In the genomic region with DNA sequence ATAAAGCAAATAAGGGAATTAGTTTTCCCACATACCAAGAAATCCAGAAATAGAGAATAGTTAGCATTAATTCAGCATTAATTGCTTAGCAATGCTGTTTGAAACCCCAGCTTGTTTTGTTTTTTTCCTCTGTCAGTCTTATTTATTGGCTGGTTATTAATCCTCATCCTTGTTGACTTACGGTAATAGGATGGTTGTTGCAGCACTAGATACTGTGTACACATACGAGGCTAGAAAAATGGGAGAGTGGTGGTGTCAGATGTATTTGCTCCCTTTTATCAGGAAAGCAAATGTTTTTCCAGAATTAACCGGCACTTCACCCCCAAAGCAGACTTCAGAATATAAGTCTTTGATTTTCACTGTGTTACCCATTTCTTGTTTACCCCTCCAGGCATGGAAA, we compare ENCODE assay signal across 26 cellular contexts.
A peak's percentile ranks its signal among the peaks of the same experiment; 100 is the strongest.
DNase-seq lines count a peak whose midpoint lies in the region; ATAC-seq, FAIRE-seq and TF ChIP-seq lines count a peak whose summit lies in the region.
"Had no signal": no experiment of that assay in that cellular context is flagged by ENCODE, and none has a peak within 500 bp of the region (broad histone marks: within the 10 kb centered on the region; RNA-seq: fewer than 3 reads in every experiment).

No MANE protein-coding gene starts in this region.

- H3K4me3 ChIP-seq in GM23248 (no peak overlapping the region), K562 (no peak overlapping the region), mammary epithelial cell (replicated peaks in 1 of 3; ENCODE audit: insufficient read depth in 1 of 3, low read depth in 2 of 3, low read length in 3 of 3) (no peak overlapping the region)
- H3K4me3 ChIP-seq: GM12878, heart right ventricle, left lung, neural progenitor cell, psoas muscle, skin epidermis, upper lobe of left lung had no signal

- intact Hi-C loops in K562 (cut with micrococcal nuclease) = no loop called here
- intact Hi-C loops in mammary epithelial cell (cut with micrococcal nuclease) = no loop called here

- TF ChIP-seq EP300 in K562 (IDR thresholded peaks at IDR 0.05; ENCODE audit: low read length) = no peak

- H3K36me3 ChIP-seq in GM23248 (ENCODE audit: low read depth) (peaks cover 15% of the 10 kb centered on the region), K562 (ENCODE audit: control insufficient read depth, insufficient read depth, low read length) (peaks cover 7% of the 10 kb centered on the region; the same call in 2 of the 3 replicates), mammary epithelial cell (ENCODE audit: insufficient read depth, low read length) (peaks cover 3% of the 10 kb centered on the region)
- H3K36me3 ChIP-seq: left lung, neural progenitor cell, upper lobe of left lung had no signal

- in situ Hi-C loops in GM23248 (cut with MboI) = no loop called here
- in situ Hi-C loops in K562 (cut with MboI) = no loop called here
- in situ Hi-C loops in mammary epithelial cell (cut with MboI; ENCODE audit: low sequenced_read_pairs in 2 of 2) = no loop called here

- dilution Hi-C loops in mammary epithelial cell (cut with HindIII; ENCODE audit: low sequenced_read_pairs) = no loop called here

- TF ChIP-seq RAD21 in K562 (CRISPR knock-in tag; conservative IDR thresholded peaks at IDR 0.05 in 1 of 2, IDR thresholded peaks at IDR 0.05 in 1 of 2) = no peak

- peak overlapping the region in 1 of 3 experiments; percentile 40 for H3K4me3 Mint-ChIP-seq in nephron
- H3K4me3 Mint-ChIP-seq: activated CD4-positive, alpha-beta memory T cell treated with anti-CD3 and anti-CD28 coated beads, Interleukin-2, amount 10 ng/mL, durations not matched to agents 7 days and 5 days; neural progenitor cell had no signal

- H3K9me2 ChIP-seq in GM23248 (ENCODE audit: insufficient read depth) = no peaks in the 10 kb centered on the region

- no peaks in the 10 kb centered on the region for H3K27me3 Mint-ChIP-seq in nephron (ENCODE audit: low read depth)
- H3K27me3 Mint-ChIP-seq: activated CD4-positive, alpha-beta memory T cell treated with anti-CD3 and anti-CD28 coated beads, Interleukin-2, amount 10 ng/mL, durations not matched to agents 7 days and 5 days had no signal

- H3K27ac ChIP-seq in GM23248 = no peak overlapping the region
- no peak overlapping the region for H3K27ac ChIP-seq in K562 (ENCODE audit: extremely low read depth, low read depth, low read length)
- H3K27ac ChIP-seq in mammary epithelial cell (ENCODE audit: insufficient read depth, low read depth, low read length) = no peak overlapping the region
- H3K27ac ChIP-seq: heart right ventricle, left lung, neural progenitor cell, psoas muscle, skin epidermis, upper lobe of left lung had no signal

- peaks cover 48% of the 10 kb centered on the region for H3F3A ChIP-seq in GM23248 (ENCODE audit: insufficient read depth)

- H3K27me3 ChIP-seq in GM23248 (replicated peaks; ENCODE audit: insufficient read depth) (no peaks in the 10 kb centered on the region), K562 (ENCODE audit: control insufficient read depth in 2 of 2, insufficient read depth in 2 of 2, low read length in 2 of 2) (no peaks in the 10 kb centered on the region), mammary epithelial cell (ENCODE audit: insufficient read depth, low read length) (no peaks in the 10 kb centered on the region)
- H3K27me3 ChIP-seq: heart right ventricle, left lung, neural progenitor cell, upper lobe of left lung had no signal

- H3K4me2 ChIP-seq in GM23248 (ENCODE audit: unreplicated experiment) (peak overlapping the region; percentile 45), K562 (ENCODE audit: insufficient read depth, low read length) (no peak overlapping the region), mammary epithelial cell (ENCODE audit: insufficient read depth, low read depth, low read length) (no peak overlapping the region)
- H3K4me2 ChIP-seq: neural progenitor cell had no signal

- no peak for FAIRE-seq in K562 (lab: Jason Lieb, UNC)
- FAIRE-seq: A204.1, GM12878, H54, HTR-8/SVneo had no signal

- ATAC-seq in K562 = no peak
- ATAC-seq: activated CD4-positive, CD25-positive, alpha-beta regulatory T cell treated with anti-CD3 and anti-CD28 coated beads, Interleukin-2, amount 50 U/mL, for 24 hours; GM12878; heart right ventricle; left lung had no signal

- peak in 2 of 3 experiments; percentile 38 to 62 for DNase-seq in NCI-H1417 (lab: John Stamatoyannopoulos, UW)
- DNase-seq in NCI-H1417 treated with DMSO at 0.1 percent for 48 hours (lab: John Stamatoyannopoulos, UW) = no peak
- DNase-seq in GM23248 = no peak
- DNase-seq in K562 (ENCODE audit: extremely low read depth in 1 of 4, low spot score in 3 of 4) = no peak
- DNase-seq in occipital lobe (lab: John Stamatoyannopoulos, UW) = no peak
- no peak for DNase-seq in mammary epithelial cell
- no peak for DNase-seq in UCSD-AML1 (lab: John Stamatoyannopoulos, UW; ENCODE audit: unreplicated experiment)
- DNase-seq: activated CD4-positive, alpha-beta memory T cell treated with anti-CD3 and anti-CD28 coated beads, Interleukin-2, amount 10 ng/mL, durations not matched to agents 7 days and 5 days; activated gamma-delta T cell; activated T-cell treated with anti-CD3 and anti-CD28 coated beads for 4 hours; COR-L47; heart right ventricle; left lung; NCI-H1694 treated with DMSO at 0.1 percent for 48 hours; NK-92 treated with Interleukin-12 subunit alpha and Interleukin-12 subunit beta, amount 100 ng/mL, for 24 hours; psoas muscle; SHP77; upper lobe of left lung had no signal

- TF ChIP-seq POLR2A in K562 (conservative IDR thresholded peaks at IDR 0.05) = no peak

- peaks cover 100% of the 10 kb centered on the region for H3K79me2 ChIP-seq in GM23248 (ENCODE audit: insufficient read depth)
- H3K79me2 ChIP-seq in K562 (ENCODE audit: control insufficient read depth, insufficient read depth, low read length) = peaks cover 89% of the 10 kb centered on the region
- H3K79me2 ChIP-seq in mammary epithelial cell (ENCODE audit: insufficient read depth, low read length) = peaks cover 87% of the 10 kb centered on the region

- no peak overlapping the region for H3K9ac ChIP-seq in GM23248
- no peak overlapping the region for H3K9ac ChIP-seq in K562 (ENCODE audit: insufficient read depth in 1 of 2, low read depth in 2 of 2, low read length in 2 of 2)
- H3K9ac ChIP-seq in mammary epithelial cell (ENCODE audit: insufficient read depth, low read length) = no peak overlapping the region
- H3K9ac ChIP-seq: neural progenitor cell had no signal

- H3K9me1 ChIP-seq in K562 (ENCODE audit: control insufficient read depth, insufficient read depth, low read length) = no peaks in the 10 kb centered on the region

- H3K9me3 ChIP-seq in GM23248 (ENCODE audit: low read depth) (no peaks in the 10 kb centered on the region), K562 (replicated peaks; ENCODE audit: control insufficient read depth, insufficient read depth, low read depth, low read length) (no peaks in the 10 kb centered on the region), mammary epithelial cell (replicated peaks; ENCODE audit: insufficient read depth, low read length) (no peaks in the 10 kb centered on the region)
- H3K9me3 ChIP-seq: heart right ventricle, left lung, psoas muscle, upper lobe of left lung had no signal

- TF ChIP-seq CTCF in K562 (IDR thresholded peaks at IDR 0.05 in 2 of 3, conservative IDR thresholded peaks at IDR 0.05 in 1 of 3; ENCODE audit: insufficient read depth in 2 of 3, low read depth in 1 of 3, low read length in 3 of 3) (no peak), nephron (IDR thresholded peaks at IDR 0.05; ENCODE audit: unreplicated experiment in 3 of 3) (no peak), mammary epithelial cell (conservative IDR thresholded peaks at IDR 0.05 in 1 of 2, IDR thresholded peaks at IDR 0.05 in 1 of 2; ENCODE audit: extremely low read depth in 1 of 2, insufficient read depth in 1 of 2, low read depth in 1 of 2, low read length in 2 of 2) (no peak)

- H3K4me1 ChIP-seq in GM23248 (ENCODE audit: insufficient read depth) (peaks cover 25% of the 10 kb centered on the region), K562 (replicated peaks in 1 of 2; ENCODE audit: control insufficient read depth in 2 of 2, insufficient read depth in 2 of 2, low read length in 2 of 2) (peaks cover 12 to 26% of the 10 kb centered on the region in 2 experiments), mammary epithelial cell (ENCODE audit: insufficient read depth, low read length) (peaks cover 2% of the 10 kb centered on the region)

- H4K20me1 ChIP-seq in GM23248 (ENCODE audit: insufficient read depth) = peaks cover 35% of the 10 kb centered on the region
- peaks cover 20% of the 10 kb centered on the region; the same call in 1 of the 2 replicates for H4K20me1 ChIP-seq in K562 (replicated peaks; ENCODE audit: control insufficient read depth, insufficient read depth, low read length)
- H4K20me1 ChIP-seq in mammary epithelial cell (ENCODE audit: insufficient read depth, low read length) = peaks cover 9% of the 10 kb centered on the region

- POLR2A ChIA-PET in K562 (lab: Yijun Ruan, JAX) = interaction anchor here (0.5 to 1.2 kb wide), 4 partner anchors 9 to 37 kb away, joined by 3 to 6 read pairs (median 3); no protein-coding TSS in a partner anchor

- CTCF ChIA-PET in K562 (lab: Yijun Ruan, JAX; ENCODE audit: low intra/inter-chr PET ratio) (no interaction called here), mammary epithelial cell (lab: Charles Lee; ENCODE audit: low non-redundant PET) (interaction anchor here (0.6 kb wide), 1 partner anchor 222 kb away, joined by 3 read pairs; no protein-coding TSS in a partner anchor)

- no TSS peak for BruUV-seq in K562 (replicated peaks; lab: Mats Ljungman, UMichigan)
- BruUV-seq in mammary epithelial cell (replicated peaks; lab: Mats Ljungman, UMichigan) = no TSS peak

- peak overlapping the region; percentile 65 to 72 (median 69) for H3K27ac Mint-ChIP-seq in nephron
- H3K27ac Mint-ChIP-seq: activated CD4-positive, alpha-beta memory T cell treated with anti-CD3 and anti-CD28 coated beads, Interleukin-2, amount 10 ng/mL, durations not matched to agents 7 days and 5 days; neural progenitor cell had no signal

- H3K36me3 Mint-ChIP-seq in nephron (ENCODE audit: low read depth) = peaks cover 22% of the 10 kb centered on the region

- 95 to 97% methylated on average over 3 of the region's 3 CpGs for WGBS in GM23248 (ENCODE audit: low coverage in 1 of 2, low lambda C conversion rate in 2 of 2, missing lambda C conversion rate in 2 of 2), 2 experiments
- WGBS in K562 (ENCODE audit: insufficient coverage, low coverage, missing lambda C conversion rate) = 66% methylated on average over 3 of the region's 3 CpGs
- WGBS in mammary epithelial cell (ENCODE audit: low coverage, missing lambda C conversion rate) = 87% methylated on average over 3 of the region's 3 CpGs

- peaks cover 32% of the 10 kb centered on the region for H3K4me1 Mint-ChIP-seq in nephron

- no peaks in the 10 kb centered on the region for H3K9me3 Mint-ChIP-seq in nephron
- H3K9me3 Mint-ChIP-seq: activated CD4-positive, alpha-beta memory T cell treated with anti-CD3 and anti-CD28 coated beads, Interleukin-2, amount 10 ng/mL, durations not matched to agents 7 days and 5 days; neural progenitor cell had no signal

- H2AFZ ChIP-seq in GM23248 = no peak overlapping the region
- H2AFZ ChIP-seq in K562 (ENCODE audit: low read depth, low read length) = no peak overlapping the region
- H2AFZ ChIP-seq in mammary epithelial cell (ENCODE audit: low read depth, low read length) = no peak overlapping the region
- H2AFZ ChIP-seq: neural progenitor cell had no signal

Comparison
In these comparisons a context has a peak if more than half of its experiments do, and no peak if none do; other contexts are left out.
1. DNase-seq: peak in NCI-H1417 (2 of 3); none in NCI-H1417 treated with DMSO at 0.1 percent for 48 hours (single experiment), GM23248 (single experiment), K562 (0 of 4), occipital lobe (single experiment), mammary epithelial cell (single experiment) and UCSD-AML1 (single experiment).